In genomic region chr17:64466834-64467233, GRCh38 we compare ENCODE assay signal across 2 cellular contexts.
TF ChIP-seq lines count a peak whose summit lies in the region.
"Not testable (repeated sequence)": the region's sequence is repeated elsewhere in the genome, so short reads cannot be mapped to it uniquely, and the experiment has no call there.

No MANE protein-coding gene starts in this region.

TF ChIP-seq in HEK293, 187 proteins besides CTCF, POLR2A, EP300 and RAD21:
- TF ChIP-seq PRDM1 (tag by site-specific recombination; IDR thresholded peaks at IDR 0.05) (peak; percentile 63; the same call in 1 of the 2 replicates), ZNF366 (tag by site-specific recombination; conservative IDR thresholded peaks at IDR 0.05) (peak; percentile 84)

TF ChIP-seq in HepG2, 621 proteins besides CTCF, POLR2A, EP300 and RAD21:
- TF ChIP-seq ZBTB40 (IDR thresholded peaks at IDR 0.05): 0 out of 2 replicates have a peak, but pooled peaks have one; percentile 9
- not testable (repeated sequence) for TF ChIP-seq ZBTB40 (CRISPR knock-in tag; IDR thresholded peaks at IDR 0.05)
